ENCODE assay signal across 8 cellular contexts in genomic region chr19:40523322-40524047, GRCh38. TPM values are rescaled to one million over a fixed set of nuclear protein-coding genes. Genes with fewer than 3 reads are reported as not detected.
DNase-seq lines count a peak whose midpoint lies in the region; ATAC-seq and TF ChIP-seq lines count a peak whose summit lies in the region.

No MANE protein-coding gene starts in this region.

- no peak for TF ChIP-seq POLR2A in erythroblast (IDR thresholded peaks at IDR 0.05; ENCODE audit: low read length)

- peaks cover 14% of the 10 kb centered on the region for H3K27me3 Mint-ChIP-seq in activated CD4-positive, alpha-beta memory T cell treated with anti-CD3 and anti-CD28 coated beads for 36 hours
- peaks cover 53% of the 10 kb centered on the region for H3K27me3 Mint-ChIP-seq in neural crest cell (ENCODE audit: low read depth)

- H3K4me1 Mint-ChIP-seq in activated CD4-positive, alpha-beta memory T cell treated with anti-CD3 and anti-CD28 coated beads for 36 hours (ENCODE audit: low read depth): peaks cover 3% of the 10 kb centered on the region
- H3K4me1 Mint-ChIP-seq in neural crest cell: no peaks in the 10 kb centered on the region

- no peaks in the 10 kb centered on the region for H3K36me3 Mint-ChIP-seq in activated CD4-positive, alpha-beta memory T cell treated with anti-CD3 and anti-CD28 coated beads for 36 hours
- H3K36me3 Mint-ChIP-seq in neural crest cell (ENCODE audit: low read depth): no peaks in the 10 kb centered on the region

- TF ChIP-seq CTCF in neural crest cell (conservative IDR thresholded peaks at IDR 0.05): peak; percentile 69

- ATAC-seq in HG03521 (IDR thresholded peaks at IDR 0.05; ENCODE audit: unreplicated experiment): no peak

- H3K27ac Mint-ChIP-seq in activated CD4-positive, alpha-beta memory T cell treated with anti-CD3 and anti-CD28 coated beads for 36 hours: no peak overlapping the region
- H3K27ac Mint-ChIP-seq in neural crest cell (ENCODE audit: unreplicated experiment): no peak overlapping the region

- no peaks in the 10 kb centered on the region for H3K9me3 Mint-ChIP-seq in activated CD4-positive, alpha-beta memory T cell treated with anti-CD3 and anti-CD28 coated beads for 36 hours
- H3K9me3 Mint-ChIP-seq in neural crest cell: no peaks in the 10 kb centered on the region

- DNase-seq in CD1c-positive myeloid dendritic cell (ENCODE audit: extremely low spot score): peak; percentile 75
- peak; percentile 84 for DNase-seq in HEK293T (ENCODE audit: extremely low spot score)
- DNase-seq in NCI-H748 (lab: John Stamatoyannopoulos, UW; ENCODE audit: unreplicated experiment): peak; percentile 82
- DNase-seq in activated CD4-positive, alpha-beta memory T cell treated with anti-CD3 and anti-CD28 coated beads for 36 hours: peak; percentile 77
- peak; percentile 87 to 89 for DNase-seq in erythroblast (lab: John Stamatoyannopoulos, UW)
- DNase-seq in neural crest cell (ENCODE audit: low read depth, low spot score): peak; percentile 65
- DNase-seq in GM19240 (ENCODE audit: insufficient read length, low spot score): no peak

- intact Hi-C loops in activated CD4-positive, alpha-beta memory T cell treated with anti-CD3 and anti-CD28 coated beads for 36 hours (cut with micrococcal nuclease): loop anchor here (10.0 kb wide), 2 partner anchors 59 to 219 kb away; partner anchors contain the start of genes BLVRB and SPTBN4

- POLR2A ChIA-PET in HEK293T (lab: Yijun Ruan, JAX): interaction anchor here (0.6 to 1.7 kb wide), 4 partner anchors 52 to 91 kb away, joined by 3 to 6 read pairs (median 3); partner anchors contain the start of gene BLVRB
- POLR2A ChIA-PET in activated CD4-positive, alpha-beta memory T cell treated with anti-CD3 and anti-CD28 coated beads for 36 hours (lab: Charles Lee): no interaction called here

- CTCF ChIA-PET in HEK293T (lab: Yijun Ruan, JAX): interaction anchor here (0.6 to 1.3 kb wide), 6 partner anchors 8 to 223 kb away, joined by 3 to 6 read pairs (median 3); no protein-coding TSS in a partner anchor
- CTCF ChIA-PET in activated CD4-positive, alpha-beta memory T cell treated with anti-CD3 and anti-CD28 coated beads for 36 hours (lab: Charles Lee): interaction anchor here (0.6 to 2.1 kb wide), 15 partner anchors 10 to 1494 kb away, joined by 3 to 19 read pairs (median 4); no protein-coding TSS in a partner anchor

- no peak overlapping the region for H3K4me3 Mint-ChIP-seq in activated CD4-positive, alpha-beta memory T cell treated with anti-CD3 and anti-CD28 coated beads for 36 hours
- H3K4me3 Mint-ChIP-seq in neural crest cell: no peak overlapping the region

TF ChIP-seq in HEK293T, 16 proteins besides CTCF, POLR2A, EP300 and RAD21:
- no peak for TF ChIP-seq LEF1 (IDR thresholded peaks at IDR 0.05; ENCODE audit: borderline replicate concordance)
- no peak for TF ChIP-seq PKNOX1 (IDR thresholded peaks at IDR 0.05)
- no peak for TF ChIP-seq HDGF (IDR thresholded peaks at IDR 0.05; ENCODE audit: borderline replicate concordance)
- TF ChIP-seq ELF4 (IDR thresholded peaks at IDR 0.05): no peak
- TF ChIP-seq TARDBP (IDR thresholded peaks at IDR 0.05): no peak
- no peak for TF ChIP-seq CTBP1 (IDR thresholded peaks at IDR 0.05; ENCODE audit: borderline replicate concordance)
- no peak for TF ChIP-seq BHLHE40 (IDR thresholded peaks at IDR 0.05; ENCODE audit: borderline replicate concordance)
- no peak for TF ChIP-seq FOXK2 (IDR thresholded peaks at IDR 0.05)
- TF ChIP-seq ARNT (IDR thresholded peaks at IDR 0.05): no peak
- TF ChIP-seq L3MBTL2 (conservative IDR thresholded peaks at IDR 0.05): no peak; the same call in 1 of the 2 replicates
- no peak for TF ChIP-seq FOXA1 (IDR thresholded peaks at IDR 0.05)
- no peak for TF ChIP-seq NFRKB (IDR thresholded peaks at IDR 0.05)
- no peak for TF ChIP-seq FOXM1 (IDR thresholded peaks at IDR 0.05; ENCODE audit: borderline replicate concordance)
- no peak for TF ChIP-seq SP1 (IDR thresholded peaks at IDR 0.05)
- TF ChIP-seq ZNF384 (IDR thresholded peaks at IDR 0.05): no peak
- TF ChIP-seq SUZ12 (IDR thresholded peaks at IDR 0.05): no peak

RNA-seq across cellular contexts. Expression of gene SHKBP1, which starts 53.2 kb away (rescaled TPM):
- 100 to 1,000 TPM; 112 to 126 TPM for total RNA-seq in activated CD4-positive, alpha-beta memory T cell treated with anti-CD3 and anti-CD28 coated beads for 36 hours
- total RNA-seq in neural crest cell: 72.0 and 76.3 TPM in 2 replicates

RNA-seq across cellular contexts. Expression of gene SPTBN4, which starts 56.7 kb away (rescaled TPM):
- total RNA-seq in activated CD4-positive, alpha-beta memory T cell treated with anti-CD3 and anti-CD28 coated beads for 36 hours: 1 to 10 TPM in 1 of 2 experiments, under 1 TPM in 1; 0.53 to 1.2 TPM
- total RNA-seq in neural crest cell: 0.40 and 1.1 TPM in 2 replicates

RNA-seq across cellular contexts. Expression of gene BLVRB, which starts 57.9 kb away (rescaled TPM):
- 10 to 100 TPM; 34.6 to 37.6 TPM for total RNA-seq in activated CD4-positive, alpha-beta memory T cell treated with anti-CD3 and anti-CD28 coated beads for 36 hours
- total RNA-seq in neural crest cell: 3.1 and 3.2 TPM in 2 replicates
